19 cellular contexts compared by ENCODE assay signal in genomic region chr21:42806489-42807140, GRCh38.
A peak's percentile ranks its signal among the peaks of the same experiment; 100 is the strongest.
DNase-seq lines count a peak whose midpoint lies in the region; TF ChIP-seq lines count a peak whose summit lies in the region.
"Had no signal": no experiment of that assay in that cellular context is flagged by ENCODE, and none has a peak within 500 bp of the region (broad histone marks: within the 10 kb centered on the region; RNA-seq: fewer than 3 reads in every experiment).

No MANE protein-coding gene starts in this region.

- no peak for TF ChIP-seq EP300 in esophagus muscularis mucosa (IDR thresholded peaks at IDR 0.05)

- H3K27ac ChIP-seq in HUES64 (ENCODE audit: low read depth, low read length) (peak overlapping the region; percentile 75), esophagus muscularis mucosa (replicated peaks in 1 of 4) (no peak overlapping the region)
- H3K27ac ChIP-seq: A549; BLaER1 treated with 17β-estradiol and CSF1 and Interleukin-3, amounts not matched to agents 10 nM and 100 nM; GM23248; tibial nerve had no signal

- H3K9ac ChIP-seq in HUES64 (ENCODE audit: low read depth, low read length) = peak overlapping the region; percentile 38; the same call in 1 of the 2 replicates
- H3K9ac ChIP-seq: BLaER1 treated with 17β-estradiol and CSF1 and Interleukin-3, amounts not matched to agents 10 nM and 100 nM; GM23248 had no signal

- intact Hi-C loops in esophagus muscularis mucosa (cut with DNase I) (no loop called here), posterior vena cava (cut with DNase I) (no loop called here)

- no peak for TF ChIP-seq POLR2A in esophagus muscularis mucosa (IDR thresholded peaks at IDR 0.05; ENCODE audit: low read depth)

- H3K27me3 ChIP-seq in HUES64 (ENCODE audit: insufficient read depth, low read length) (no peaks in the 10 kb centered on the region), esophagus muscularis mucosa (peaks cover 0 to 28% (median 0%) of the 10 kb centered on the region in 4 donors)
- H3K27me3 ChIP-seq: BLaER1 treated with 17β-estradiol and CSF1 and Interleukin-3, amounts not matched to agents 10 nM and 100 nM had no signal

- WGBS in HUES64 = 19% methylated on average over 14 of the region's 14 CpGs
- WGBS in esophagus muscularis mucosa = 62% methylated on average over 14 of the region's 14 CpGs

- H3K4me3 ChIP-seq in HUES64 (ENCODE audit: low read length) = no peak overlapping the region
- no peak overlapping the region for H3K4me3 ChIP-seq in esophagus muscularis mucosa
- H3K4me3 ChIP-seq: A549; BLaER1 treated with 17β-estradiol and CSF1 and Interleukin-3, amounts not matched to agents 10 nM and 100 nM; GM23248; tibial nerve had no signal

- no peaks in the 10 kb centered on the region for H3K9me3 ChIP-seq in HUES64 (ENCODE audit: insufficient read depth, low read depth, low read length)
- no peaks in the 10 kb centered on the region for H3K9me3 ChIP-seq in esophagus muscularis mucosa
- H3K9me3 ChIP-seq: A549; BLaER1 treated with 17β-estradiol and CSF1 and Interleukin-3, amounts not matched to agents 10 nM and 100 nM; tibial nerve had no signal

- H3K36me3 ChIP-seq in HUES64 (ENCODE audit: insufficient read depth, low read length) (no peaks in the 10 kb centered on the region), esophagus muscularis mucosa (no peaks in the 10 kb centered on the region)
- H3K36me3 ChIP-seq: BLaER1 treated with 17β-estradiol and CSF1 and Interleukin-3, amounts not matched to agents 10 nM and 100 nM; tibial nerve had no signal

- no peak for TF ChIP-seq CTCF in esophagus muscularis mucosa (IDR thresholded peaks at IDR 0.05)

- H3K4me1 ChIP-seq in HUES64 (ENCODE audit: insufficient read depth, low read length) (peaks cover 49% of the 10 kb centered on the region), esophagus muscularis mucosa (no peaks in the 10 kb centered on the region)
- H3K4me1 ChIP-seq: A549, tibial nerve had no signal

- DNase-seq in NOMO-1 treated with DMSO at 0.1 percent for 48 hours (lab: John Stamatoyannopoulos, UW; ENCODE audit: unreplicated experiment) (peak; percentile 14), NOMO-1 treated with dmso at 0.1 percent for 144 hours (lab: John Stamatoyannopoulos, UW; ENCODE audit: unreplicated experiment) (no peak), esophagus muscularis mucosa (ENCODE audit: extremely low spot score) (peak; percentile 79), posterior vena cava (ENCODE audit: low spot score) (peak; percentile 58), NCI-H1105 treated with DMSO at 0.1 percent for 48 hours (lab: John Stamatoyannopoulos, UW) (no peak), A172 (ENCODE audit: low spot score) (no peak), ureter (ENCODE audit: low spot score) (no peak)
- DNase-seq: activated naive CD4-positive, alpha-beta T cell treated with anti-CD3 and anti-CD28 coated beads, Interleukin-2, amount 50 U/mL, for 16 hours; Calu3; dermis blood vessel endothelial cell; GM23248; NCI-H2081 treated with DMSO at 0.1 percent for 48 hours; NCI-H510A; stimulated activated CD4-positive, alpha-beta T cell treated with anti-CD3 and anti-CD28 coated beads, Interleukin-4, amount 100 ng/mL, for 24 hours; stimulated activated naive CD4-positive, alpha-beta T cell treated with Interleukin-2 at 50 U/mL for 16 hours had no signal

Comparison
In these comparisons a context has a peak if more than half of its experiments do, and no peak if none do; other contexts are left out.
1. DNase-seq: peak in NOMO-1 treated with DMSO at 0.1 percent for 48 hours (single experiment), esophagus muscularis mucosa (single experiment) and posterior vena cava (single experiment); none in NOMO-1 treated with dmso at 0.1 percent for 144 hours (single experiment), NCI-H1105 treated with DMSO at 0.1 percent for 48 hours (single experiment), A172 (single experiment) and ureter (single experiment).